Comparison of ENCODE assay signal across 8 cellular contexts in the genomic region with DNA sequence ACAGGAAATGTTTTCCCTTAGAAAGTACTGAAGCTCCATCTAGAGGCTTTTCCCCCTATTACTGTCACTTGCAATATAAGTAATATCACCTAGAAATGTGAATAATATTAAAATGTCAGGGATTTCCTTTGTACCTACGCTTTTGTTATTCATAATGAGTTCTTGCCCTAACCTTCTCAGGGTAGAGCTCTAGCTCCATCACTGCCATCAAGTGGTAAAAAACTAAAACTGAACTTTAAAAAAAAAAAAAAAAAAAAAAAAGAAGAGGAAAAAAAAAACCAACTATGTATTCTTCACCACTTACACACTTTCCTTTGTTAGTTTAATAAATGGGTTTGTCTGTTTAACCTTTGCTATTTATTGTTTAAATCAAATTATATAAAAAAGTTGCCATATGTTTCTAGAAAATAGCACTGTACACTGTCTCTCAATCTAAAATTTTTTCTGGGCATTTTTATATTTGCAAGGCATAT. TPM values are rescaled to one million over a fixed set of nuclear protein-coding genes. Genes with fewer than 3 reads are reported as not detected.
A peak's percentile ranks its signal among the peaks of the same experiment; 100 is the strongest.
DNase-seq lines count a peak whose midpoint lies in the region; TF ChIP-seq lines count a peak whose summit lies in the region.

No MANE protein-coding gene starts in this region.

- BruUV-seq in A673 (replicated peaks; lab: Mats Ljungman, UMichigan) = no TSS peak

- no peak overlapping the region for H3K9ac ChIP-seq in parathyroid adenoma

- H3K27me3 ChIP-seq in A673 (replicated peaks; ENCODE audit: insufficient read depth, low read depth, low read length, poor library complexity) = no peaks in the 10 kb centered on the region
- H3K27me3 ChIP-seq in parathyroid adenoma (ENCODE audit: control insufficient read depth, insufficient read depth, low read length) = no peaks in the 10 kb centered on the region

- no peak overlapping the region for H2AFZ ChIP-seq in parathyroid adenoma

- no peak for TF ChIP-seq POLR2A in erythroblast (IDR thresholded peaks at IDR 0.05; ENCODE audit: low read length)

- no peak overlapping the region for H3K4me2 ChIP-seq in parathyroid adenoma (ENCODE audit: low read length)

- no peak overlapping the region for H3K27ac ChIP-seq in A673 (ENCODE audit: low read depth, low read length, poor library complexity, severe bottlenecking)
- no peak overlapping the region for H3K27ac ChIP-seq in parathyroid adenoma

- POLR2A ChIA-PET in A673 (lab: Charles Lee; ENCODE audit: low non-redundant PET) = no interaction called here

- H3K79me2 ChIP-seq in parathyroid adenoma = peaks cover 2% of the 10 kb centered on the region

- DNase-seq in A673 (ENCODE audit: low spot score) (peak; percentile 77), HuH-7 (ENCODE audit: low spot score) (peak; percentile 56), RKO (ENCODE audit: low spot score) (peak; percentile 90), erythroblast (lab: John Stamatoyannopoulos, UW) (peak; percentile 34 to 38), COLO668 (lab: John Stamatoyannopoulos, UW; ENCODE audit: unreplicated experiment) (no peak)
- no peak for DNase-seq in activated effector memory CD4-positive, alpha-beta T cell treated with anti-CD3 and anti-CD28 coated beads, Interleukin-2, amount 50 U/mL, for 16 hours

- intact Hi-C loops in A673 (cut with micrococcal nuclease; ENCODE audit: unreplicated experiment) = loop anchor here (2.0 to 10.0 kb wide), 3 partner anchors 219 to 675 kb away; no protein-coding TSS in a partner anchor

- H3K9me3 ChIP-seq in A673 (ENCODE audit: low read depth, low read length, poor library complexity, severe bottlenecking) (no peaks in the 10 kb centered on the region), parathyroid adenoma (ENCODE audit: control insufficient read depth, low read length) (no peaks in the 10 kb centered on the region)

- TF ChIP-seq CTCF in A673 (conservative IDR thresholded peaks at IDR 0.05; ENCODE audit: low read depth, low read length) (peak; percentile 62), GM12873 (IDR thresholded peaks at IDR 0.05; ENCODE audit: insufficient read depth, low read depth, low read length, missing control alignments) (peak; percentile 25), parathyroid adenoma (IDR thresholded peaks at IDR 0.05) (peak; percentile 46)

- CTCF ChIA-PET in A673 (lab: Charles Lee) = interaction anchor here (0.5 to 0.7 kb wide), 9 partner anchors 10 to 1870 kb away, joined by 3 to 18 read pairs (median 6); no protein-coding TSS in a partner anchor

- H3K4me1 ChIP-seq in A673 (ENCODE audit: insufficient read depth, low read length, poor library complexity, severe bottlenecking) = peaks cover 18% of the 10 kb centered on the region
- no peaks in the 10 kb centered on the region for H3K4me1 ChIP-seq in parathyroid adenoma

- no peak overlapping the region for H3K4me3 ChIP-seq in A673 (ENCODE audit: low read depth, low read length, poor library complexity, severe bottlenecking)
- no peak overlapping the region for H3K4me3 ChIP-seq in parathyroid adenoma (ENCODE audit: low read depth, low read length)

- no peaks in the 10 kb centered on the region for H3K36me3 ChIP-seq in A673 (ENCODE audit: insufficient read depth, low read length, poor library complexity, severe bottlenecking)
- H3K36me3 ChIP-seq in parathyroid adenoma (ENCODE audit: control insufficient read depth, insufficient read depth, low read length) = no peaks in the 10 kb centered on the region

RNA-seq across cellular contexts. Expression of a gene that starts 49.9 kb away (rescaled TPM):
- 17.4 and 21.2 TPM in 2 replicates for total RNA-seq in A673 (2021)

Comparison
In these comparisons a context has a peak if more than half of its experiments do, and no peak if none do; other contexts are left out.
1. DNase-seq: peak in A673 (single experiment), HuH-7 (single experiment), RKO (single experiment) and erythroblast (2 of 2); none in activated effector memory CD4-positive, alpha-beta T cell treated with anti-CD3 and anti-CD28 coated beads, Interleukin-2, amount 50 U/mL, for 16 hours (single experiment) and COLO668 (single experiment).
2. Peak in every context shown above with its lines, with median percentiles within 50 percentile points of each other: CTCF ChIP-seq.